ENCODE assay signal across 13 cellular contexts in genomic region chr3:157120071-157120892, GRCh38. TPM values are rescaled to one million over a fixed set of nuclear protein-coding genes. Genes with fewer than 3 reads are reported as not detected.
DNase-seq lines count a peak whose midpoint lies in the region.
"Had no signal": no experiment of that assay in that cellular context is flagged by ENCODE, and none has a peak within 500 bp of the region (broad histone marks: within the 10 kb centered on the region; RNA-seq: fewer than 3 reads in every experiment).

No MANE protein-coding gene starts in this region.

- no peaks in the 10 kb centered on the region for H3K9me3 Mint-ChIP-seq in immature natural killer cell
- H3K9me3 Mint-ChIP-seq: activated T-cell treated with anti-CD3 and anti-CD28 coated beads, Interleukin-2, amount 50 U/mL, for 4 hours had no signal

- peaks cover 0 to 6% (median 5%) of the 10 kb centered on the region in 3 donors for H3K27me3 Mint-ChIP-seq in immature natural killer cell (ENCODE audit: low read depth in 3 of 3)

- H3K4me1 Mint-ChIP-seq in immature natural killer cell = peaks cover 9 to 13% of the 10 kb centered on the region in 2 donors

- peak; percentile 26 for DNase-seq in DMS79 (lab: John Stamatoyannopoulos, UW)
- peak; percentile 64 for DNase-seq in NCI-H510A treated with DMSO at 0.1 percent for 48 hours (lab: John Stamatoyannopoulos, UW)
- no peak for DNase-seq in immature natural killer cell
- peak; percentile 63 for DNase-seq in retina
- no peak for DNase-seq in NCI-H1694 (lab: John Stamatoyannopoulos, UW)
- no peak for DNase-seq in activated T-cell treated with anti-CD3 and anti-CD28 coated beads for 4 hours
- no peak for DNase-seq in AG08395 (ENCODE audit: low spot score)
- no peak for DNase-seq in NCI-H82 (lab: John Stamatoyannopoulos, UW)
- DNase-seq: amniotic stem cell; midbrain; stimulated activated CD4-positive, alpha-beta T cell treated with anti-CD3 and anti-CD28 coated beads, Interleukin-2, amount 100 ng/mL, for 24 hours; uterus had no signal

- peak overlapping the region in 2 of 6 donors; percentile 2 to 78 for H3K27ac Mint-ChIP-seq in immature natural killer cell

- H3K36me3 Mint-ChIP-seq in immature natural killer cell = no peaks in the 10 kb centered on the region

- peak overlapping the region in 4 of 5 donors; percentile 43 to 84 (median 74) for H3K4me3 Mint-ChIP-seq in immature natural killer cell
- H3K4me3 Mint-ChIP-seq: activated T-cell treated with anti-CD3 and anti-CD28 coated beads, Interleukin-2, amount 50 U/mL, for 4 hours had no signal

RNA-seq across cellular contexts. Expression of gene CCNL1, which starts 39.7 kb away (rescaled TPM):
- 10 to 100 TPM; 35.3 to 87.6 (median 44.2) TPM for polyA plus RNA-seq in immature natural killer cell

Comparison
In these comparisons a context has a peak if more than half of its experiments do, and no peak if none do; other contexts are left out.
1. DNase-seq: peak in DMS79 (single experiment), NCI-H510A treated with DMSO at 0.1 percent for 48 hours (single experiment) and retina (single experiment); none in immature natural killer cell (0 of 3), NCI-H1694 (single experiment), activated T-cell treated with anti-CD3 and anti-CD28 coated beads for 4 hours (single experiment), AG08395 (single experiment) and NCI-H82 (single experiment).